ENCODE assay signal across 16 cellular contexts in the genomic region with DNA sequence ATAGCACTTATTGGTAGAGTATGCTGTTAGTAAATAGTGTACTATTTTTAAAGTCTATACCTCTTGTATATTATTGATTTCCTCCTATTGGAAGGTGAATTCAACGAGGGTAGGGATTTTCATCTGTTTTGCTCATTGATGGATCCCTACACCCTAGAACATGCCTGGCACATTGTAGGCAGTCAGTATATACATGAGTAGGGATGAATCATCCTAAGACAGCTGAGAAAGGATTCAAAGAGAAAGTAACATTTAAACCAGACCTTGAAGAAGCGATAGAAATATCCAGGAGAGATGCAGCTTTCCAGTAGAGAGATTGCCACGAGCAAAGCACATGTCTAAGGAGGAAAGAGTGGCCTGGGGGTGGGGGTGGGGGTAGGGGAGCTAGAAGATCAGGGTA.
DNase-seq lines count a peak whose midpoint lies in the region; FAIRE-seq and TF ChIP-seq lines count a peak whose summit lies in the region.
"Had no signal": no experiment of that assay in that cellular context is flagged by ENCODE, and none has a peak within 500 bp of the region (broad histone marks: within the 10 kb centered on the region; RNA-seq: fewer than 3 reads in every experiment).

No MANE protein-coding gene starts in this region.

- H3K27ac ChIP-seq in mammary epithelial cell (ENCODE audit: insufficient read depth, low read depth, low read length) (no peak overlapping the region), breast epithelium (no peak overlapping the region), astrocyte (ENCODE audit: low read depth, low read length) (no peak overlapping the region), suprapubic skin (no peak overlapping the region)
- H3K27ac ChIP-seq: 22Rv1, BLaER1, HL-60 had no signal

- H3K9me3 Mint-ChIP-seq in astrocyte (ENCODE audit: unreplicated experiment): no peaks in the 10 kb centered on the region
- H3K9me3 Mint-ChIP-seq: CD8-positive, alpha-beta memory T cell had no signal

- no peak overlapping the region for H2AFZ ChIP-seq in mammary epithelial cell (ENCODE audit: low read depth, low read length)
- no peak overlapping the region for H2AFZ ChIP-seq in astrocyte (ENCODE audit: low read depth, low read length)

- no peak overlapping the region for H3K27ac Mint-ChIP-seq in astrocyte (ENCODE audit: unreplicated experiment)
- H3K27ac Mint-ChIP-seq: CD8-positive, alpha-beta memory T cell; IgD-negative memory B cell had no signal

- no TSS peak for BruUV-seq in mammary epithelial cell (replicated peaks; lab: Mats Ljungman, UMichigan)

- H3K9me3 ChIP-seq in mammary epithelial cell (replicated peaks; ENCODE audit: insufficient read depth, low read length) (no peaks in the 10 kb centered on the region), breast epithelium (no peaks in the 10 kb centered on the region), astrocyte (ENCODE audit: insufficient read depth, low read depth, low read length) (no peaks in the 10 kb centered on the region), suprapubic skin (no peaks in the 10 kb centered on the region)
- H3K9me3 ChIP-seq: BLaER1 had no signal

- no peak for FAIRE-seq in astrocyte (lab: Jason Lieb, UNC)
- FAIRE-seq: H54 had no signal

- in situ Hi-C loops in mammary epithelial cell (cut with MboI; ENCODE audit: low sequenced_read_pairs in 2 of 2): no loop called here

- H3K79me2 ChIP-seq in mammary epithelial cell (ENCODE audit: insufficient read depth, low read length) (no peaks in the 10 kb centered on the region), astrocyte (ENCODE audit: insufficient read depth, low read length) (no peaks in the 10 kb centered on the region)

- dilution Hi-C loops in mammary epithelial cell (cut with HindIII; ENCODE audit: low sequenced_read_pairs): no loop called here

- TF ChIP-seq POLR2A in breast epithelium (IDR thresholded peaks at IDR 0.05): no peak
- TF ChIP-seq POLR2A in suprapubic skin (IDR thresholded peaks at IDR 0.05): no peak

- peaks cover 7% of the 10 kb centered on the region for H3K4me1 Mint-ChIP-seq in astrocyte (ENCODE audit: low read depth, unreplicated experiment)
- H3K4me1 Mint-ChIP-seq: CD8-positive, alpha-beta memory T cell; IgD-negative memory B cell had no signal

- CTCF ChIA-PET in mammary epithelial cell (lab: Charles Lee; ENCODE audit: low non-redundant PET): no interaction called here

- no peaks in the 10 kb centered on the region for H3K36me3 ChIP-seq in mammary epithelial cell (ENCODE audit: insufficient read depth, low read length)
- no peaks in the 10 kb centered on the region for H3K36me3 ChIP-seq in breast epithelium
- H3K36me3 ChIP-seq in astrocyte (ENCODE audit: insufficient read depth, low read length): no peaks in the 10 kb centered on the region
- no peaks in the 10 kb centered on the region for H3K36me3 ChIP-seq in suprapubic skin
- H3K36me3 ChIP-seq: BLaER1 had no signal

- H4K20me1 ChIP-seq in mammary epithelial cell (ENCODE audit: insufficient read depth, low read length) (no peaks in the 10 kb centered on the region), astrocyte (ENCODE audit: insufficient read depth, low read length) (no peaks in the 10 kb centered on the region)
- H4K20me1 ChIP-seq: BLaER1 had no signal

- DNase-seq in mammary epithelial cell (peak; percentile 48), breast epithelium (ENCODE audit: low spot score in 2 of 2) (no peak), astrocyte (ENCODE audit: low read depth) (peak; percentile 30), iris pigment epithelial cell (ENCODE audit: low read depth) (peak; percentile 32), DMS153 (lab: John Stamatoyannopoulos, UW) (no peak), suprapubic skin (ENCODE audit: low spot score in 2 of 2) (no peak), DMS79 treated with DMSO at 0.1 percent for 48 hours (lab: John Stamatoyannopoulos, UW) (no peak), NCI-H1417 treated with DMSO at 0.1 percent for 48 hours (lab: John Stamatoyannopoulos, UW) (no peak)
- DNase-seq: AML-193; CD8-positive, alpha-beta memory T cell; DMS79 had no signal

- H3K4me2 ChIP-seq in mammary epithelial cell (ENCODE audit: insufficient read depth, low read depth, low read length): no peak overlapping the region
- no peak overlapping the region for H3K4me2 ChIP-seq in astrocyte (ENCODE audit: low read length)
- H3K4me2 ChIP-seq: BLaER1 had no signal

- H3K9ac ChIP-seq in mammary epithelial cell (ENCODE audit: insufficient read depth, low read length) (no peak overlapping the region), astrocyte (ENCODE audit: low read length) (no peak overlapping the region)
- H3K9ac ChIP-seq: BLaER1 had no signal

- TF ChIP-seq CTCF in mammary epithelial cell (conservative IDR thresholded peaks at IDR 0.05 in 1 of 2, IDR thresholded peaks at IDR 0.05 in 1 of 2; ENCODE audit: extremely low read depth in 1 of 2, insufficient read depth in 1 of 2, low read depth in 1 of 2, low read length in 2 of 2) (no peak), breast epithelium (IDR thresholded peaks at IDR 0.05) (no peak), astrocyte (IDR thresholded peaks at IDR 0.05; ENCODE audit: insufficient read depth, low read depth, low read length) (no peak), suprapubic skin (IDR thresholded peaks at IDR 0.05) (no peak)

- peaks cover 20% of the 10 kb centered on the region for H3K4me1 ChIP-seq in mammary epithelial cell (ENCODE audit: insufficient read depth, low read length)
- no peaks in the 10 kb centered on the region for H3K4me1 ChIP-seq in breast epithelium
- no peaks in the 10 kb centered on the region for H3K4me1 ChIP-seq in astrocyte (ENCODE audit: insufficient read depth, low read length)
- no peaks in the 10 kb centered on the region for H3K4me1 ChIP-seq in suprapubic skin
- H3K4me1 ChIP-seq: BLaER1 had no signal

- H3K4me3 Mint-ChIP-seq in astrocyte (ENCODE audit: unreplicated experiment): no peak overlapping the region
- H3K4me3 Mint-ChIP-seq: CD8-positive, alpha-beta memory T cell; IgD-negative memory B cell had no signal

- no peaks in the 10 kb centered on the region for H3K36me3 Mint-ChIP-seq in astrocyte (ENCODE audit: low read depth, unreplicated experiment)
- H3K36me3 Mint-ChIP-seq: CD8-positive, alpha-beta memory T cell; IgD-negative memory B cell had no signal

- H3K27me3 Mint-ChIP-seq in astrocyte (ENCODE audit: low read depth, unreplicated experiment): no peaks in the 10 kb centered on the region
- H3K27me3 Mint-ChIP-seq: IgD-negative memory B cell had no signal

- TF ChIP-seq EP300 in suprapubic skin (IDR thresholded peaks at IDR 0.05): no peak

- 91% methylated on average over 2 of the region's 3 CpGs for WGBS in mammary epithelial cell (ENCODE audit: low coverage, missing lambda C conversion rate)
- WGBS in suprapubic skin: 75% methylated on average over 3 of the region's 3 CpGs

- no peak overlapping the region for H3K4me3 ChIP-seq in mammary epithelial cell (replicated peaks in 1 of 3; ENCODE audit: insufficient read depth in 1 of 3, low read depth in 2 of 3, low read length in 3 of 3)
- H3K4me3 ChIP-seq in breast epithelium: no peak overlapping the region
- H3K4me3 ChIP-seq in astrocyte (ENCODE audit: insufficient read depth, low read depth, low read length): no peak overlapping the region
- H3K4me3 ChIP-seq in suprapubic skin: no peak overlapping the region
- H3K4me3 ChIP-seq: BLaER1 had no signal

- H3K27me3 ChIP-seq in mammary epithelial cell (ENCODE audit: insufficient read depth, low read length): no peaks in the 10 kb centered on the region
- no peaks in the 10 kb centered on the region for H3K27me3 ChIP-seq in breast epithelium
- H3K27me3 ChIP-seq in astrocyte (ENCODE audit: insufficient read depth, low read length): no peaks in the 10 kb centered on the region
- no peaks in the 10 kb centered on the region for H3K27me3 ChIP-seq in suprapubic skin
- H3K27me3 ChIP-seq: BLaER1 had no signal

- intact Hi-C loops in mammary epithelial cell (cut with micrococcal nuclease): loop anchor here (10.0 kb wide), 1 partner anchor 298 kb away; no protein-coding TSS in a partner anchor
- intact Hi-C loops in breast epithelium (cut with DNase I; ENCODE audit: low total_unique reads): no loop called here

Comparison
In these comparisons a context has a peak if more than half of its experiments do, and no peak if none do; other contexts are left out.
1. DNase-seq: peak in mammary epithelial cell (single experiment), astrocyte (single experiment) and iris pigment epithelial cell (single experiment); none in breast epithelium (0 of 2), DMS153 (single experiment), suprapubic skin (0 of 2), DMS79 treated with DMSO at 0.1 percent for 48 hours (single experiment) and NCI-H1417 treated with DMSO at 0.1 percent for 48 hours (single experiment).